In the genomic region with DNA sequence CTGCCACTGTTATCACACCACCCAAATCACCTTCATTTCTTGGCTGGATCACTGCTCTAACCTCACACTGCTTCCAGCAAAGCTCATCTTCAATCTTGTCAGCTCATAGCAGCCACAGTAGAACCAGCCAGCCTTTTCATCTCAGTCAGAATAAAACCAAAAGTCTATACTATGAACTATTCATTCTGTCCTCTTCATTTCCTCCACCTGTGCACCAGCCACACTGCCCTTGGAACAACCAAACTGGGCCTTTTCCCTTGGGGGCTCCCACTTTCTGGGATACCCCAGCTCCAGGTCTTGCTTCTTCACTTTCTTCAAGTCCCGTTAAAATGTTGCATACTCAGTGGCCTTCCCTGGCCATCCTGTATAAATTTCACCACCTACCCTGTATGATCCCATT, we compare ENCODE assay signal across 28 cellular contexts.
DNase-seq lines count a peak whose midpoint lies in the region; ATAC-seq and TF ChIP-seq lines count a peak whose summit lies in the region.
"Had no signal": no experiment of that assay in that cellular context is flagged by ENCODE, and none has a peak within 500 bp of the region (broad histone marks: within the 10 kb centered on the region; RNA-seq: fewer than 3 reads in every experiment).

No MANE protein-coding gene starts in this region.

- H3K9me3 Mint-ChIP-seq in immature natural killer cell = peaks cover 0 to 3% (median under 1%) of the 10 kb centered on the region in 6 donors
- H3K9me3 Mint-ChIP-seq in stimulated activated memory B cell treated with anti-CD40 and anti-IgM and Interleukin-4, amounts not matched to agents 10 μg/mL and 1 μg/mL and 100 μg/mL, for 72 hours = peaks cover 13% of the 10 kb centered on the region
- H3K9me3 Mint-ChIP-seq: T-helper 1 cell treated with Interleukin-12 subunit alpha and Interleukin-12 subunit beta and Interleukin-4 antibody, amounts not matched to agents 30 μg/mL and 1 μg/mL, for 36 hours had no signal

- H3K4me3 ChIP-seq in GM12865 (ENCODE audit: low read depth, low read length) (no peak overlapping the region), OCI-LY3 (ENCODE audit: low read length) (peak overlapping the region; percentile 30)
- H3K4me3 ChIP-seq: breast epithelium, heart left ventricle had no signal

- H3K36me3 ChIP-seq in OCI-LY3 (replicated peaks; ENCODE audit: low read depth, low read length) = peaks cover 16% of the 10 kb centered on the region
- H3K36me3 ChIP-seq: BE2C, breast epithelium, heart left ventricle had no signal

- H4K20me1 ChIP-seq in OCI-LY3 (ENCODE audit: insufficient read depth, low read length) = no peaks in the 10 kb centered on the region

- peaks cover 45% of the 10 kb centered on the region for H3K4me1 ChIP-seq in OCI-LY3 (ENCODE audit: low read length)
- H3K4me1 ChIP-seq: BE2C, breast epithelium had no signal

- H3K27me3 ChIP-seq in OCI-LY3 (ENCODE audit: low read depth, low read length) = no peaks in the 10 kb centered on the region
- H3K27me3 ChIP-seq: BE2C, breast epithelium, heart left ventricle had no signal

- TF ChIP-seq CTCF in GM12865 (IDR thresholded peaks at IDR 0.05; ENCODE audit: insufficient read depth, low read depth, low read length, missing control alignments) = no peak
- no peak for TF ChIP-seq CTCF in OCI-LY3 (IDR thresholded peaks at IDR 0.05; ENCODE audit: low read depth, low read length)

- ATAC-seq in GM21447 (IDR thresholded peaks at IDR 0.05; ENCODE audit: unreplicated experiment) (peak; percentile 38), HG02852 (IDR thresholded peaks at IDR 0.05; ENCODE audit: unreplicated experiment) (peak; percentile 53), Right ventricle myocardium inferior (no peak)
- ATAC-seq in stimulated activated memory B cell treated with anti-CD40 and anti-IgM and Interleukin-4, amounts not matched to agents 10 μg/mL and 1 μg/mL and 100 μg/mL, for 72 hours = no peak
- ATAC-seq: heart left ventricle, HepG2 had no signal

- peaks cover 15% of the 10 kb centered on the region; the same call in 1 of the 2 replicates for H3K9me3 ChIP-seq in OCI-LY3 (ENCODE audit: insufficient read depth, low read length)
- H3K9me3 ChIP-seq: BE2C, breast epithelium had no signal

- H3K36me3 Mint-ChIP-seq in immature natural killer cell = no peaks in the 10 kb centered on the region
- no peaks in the 10 kb centered on the region for H3K36me3 Mint-ChIP-seq in stimulated activated memory B cell treated with anti-CD40 and anti-IgM and Interleukin-4, amounts not matched to agents 10 μg/mL and 1 μg/mL and 100 μg/mL, for 72 hours

- H3K9ac ChIP-seq in OCI-LY3 (ENCODE audit: low read length) = peak overlapping the region; percentile 59

- intact Hi-C loops in Right ventricle myocardium inferior (cut with DNase I) = no loop called here

- H3K4me2 ChIP-seq in OCI-LY3 (ENCODE audit: low read length) = peak overlapping the region; percentile 82

- peak; percentile 60 for DNase-seq in GM12865 (ENCODE audit: low read depth)
- DNase-seq in immature natural killer cell = no peak
- no peak for DNase-seq in Right ventricle myocardium inferior (ENCODE audit: missing footprints)
- DNase-seq in NCI-H146 treated with DMSO at 0.1 percent for 48 hours (lab: John Stamatoyannopoulos, UW; ENCODE audit: unreplicated experiment) = no peak
- DNase-seq: activated CD4-positive, alpha-beta T cell treated with anti-CD3 and anti-CD28 coated beads for 4 hours; activated naive CD4-positive, alpha-beta T cell treated with Interleukin-2 at 50 U/mL for 16 hours; activated T-cell treated with anti-CD3 and anti-CD28 coated beads, Interleukin-2, amount 50 U/mL, for 48 hours; BE2C; DMS53; effector CD8-positive, alpha-beta T cell; erythroblast; H7; heart left ventricle; left colon; mesenchymal stem cell; NCI-H1048; NCI-H187 treated with DMSO at 0.1 percent for 48 hours; NCI-H69; nucleus accumbens; stimulated activated CD4-positive, alpha-beta T cell treated with anti-CD3 and anti-CD28 coated beads, Interleukin-1b, Interleukin-23, amount 100 ng/mL, for 48 hours had no signal

- H2AFZ ChIP-seq in OCI-LY3 (ENCODE audit: low read depth, low read length) = peak overlapping the region; percentile 76

- H3K27ac ChIP-seq in OCI-LY3 (ENCODE audit: low read length) = peak overlapping the region; percentile 89
- H3K27ac ChIP-seq: breast epithelium, HL-60 had no signal

- peaks cover 0 to 2% (median 2%) of the 10 kb centered on the region in 3 donors for H3K27me3 Mint-ChIP-seq in immature natural killer cell (ENCODE audit: low read depth in 3 of 3)
- peaks cover 35% of the 10 kb centered on the region for H3K27me3 Mint-ChIP-seq in stimulated activated memory B cell treated with anti-CD40 and anti-IgM and Interleukin-4, amounts not matched to agents 10 μg/mL and 1 μg/mL and 100 μg/mL, for 72 hours

- no peak overlapping the region for H3K4me3 Mint-ChIP-seq in immature natural killer cell
- no peak overlapping the region for H3K4me3 Mint-ChIP-seq in stimulated activated memory B cell treated with anti-CD40 and anti-IgM and Interleukin-4, amounts not matched to agents 10 μg/mL and 1 μg/mL and 100 μg/mL, for 72 hours
- H3K4me3 Mint-ChIP-seq: T-helper 1 cell treated with Interleukin-12 subunit alpha and Interleukin-12 subunit beta and Interleukin-4 antibody, amounts not matched to agents 30 μg/mL and 1 μg/mL, for 36 hours had no signal

- H3K4me1 Mint-ChIP-seq in immature natural killer cell = no peaks in the 10 kb centered on the region
- H3K4me1 Mint-ChIP-seq in stimulated activated memory B cell treated with anti-CD40 and anti-IgM and Interleukin-4, amounts not matched to agents 10 μg/mL and 1 μg/mL and 100 μg/mL, for 72 hours = no peaks in the 10 kb centered on the region

- no peaks in the 10 kb centered on the region for H3K79me2 ChIP-seq in OCI-LY3 (ENCODE audit: low read length)

- H3K27ac Mint-ChIP-seq in immature natural killer cell = no peak overlapping the region
- H3K27ac Mint-ChIP-seq in stimulated activated memory B cell treated with anti-CD40 and anti-IgM and Interleukin-4, amounts not matched to agents 10 μg/mL and 1 μg/mL and 100 μg/mL, for 72 hours = no peak overlapping the region
- H3K27ac Mint-ChIP-seq: T-helper 1 cell treated with Interleukin-12 subunit alpha and Interleukin-12 subunit beta and Interleukin-4 antibody, amounts not matched to agents 30 μg/mL and 1 μg/mL, for 36 hours had no signal

Comparison
In these comparisons a context has a peak if more than half of its experiments do, and no peak if none do; other contexts are left out.
1. ATAC-seq: peak in GM21447 (single experiment) and HG02852 (single experiment); none in Right ventricle myocardium inferior (single experiment) and stimulated activated memory B cell treated with anti-CD40 and anti-IgM and Interleukin-4, amounts not matched to agents 10 μg/mL and 1 μg/mL and 100 μg/mL, for 72 hours (single experiment).